In genomic region chr1:171351961-171352360, GRCh38 we compare ENCODE assay signal across 15 cellular contexts. TPM values are rescaled to one million over a fixed set of nuclear protein-coding genes. Genes with fewer than 3 reads are reported as not detected.
DNase-seq lines count a peak whose midpoint lies in the region; ATAC-seq, FAIRE-seq and TF ChIP-seq lines count a peak whose summit lies in the region.
"Had no signal": no experiment of that assay in that cellular context is flagged by ENCODE, and none has a peak within 500 bp of the region (broad histone marks: within the 10 kb centered on the region; RNA-seq: fewer than 3 reads in every experiment).

No MANE protein-coding gene starts in this region.

- H3K79me2 ChIP-seq in HepG2 (ENCODE audit: insufficient read depth, low read length) (no peaks in the 10 kb centered on the region), smooth muscle cell (ENCODE audit: low read depth) (no peaks in the 10 kb centered on the region), GM23248 (ENCODE audit: insufficient read depth) (no peaks in the 10 kb centered on the region)

- no peaks in the 10 kb centered on the region for H3K27me3 ChIP-seq in Caco-2 (replicated peaks; ENCODE audit: control insufficient read depth, insufficient read depth, low read length)
- H3K27me3 ChIP-seq in HepG2 (ENCODE audit: control insufficient read depth in 1 of 2, insufficient read depth in 2 of 2, low read length in 2 of 2): no peaks in the 10 kb centered on the region
- no peaks in the 10 kb centered on the region for H3K27me3 ChIP-seq in smooth muscle cell (ENCODE audit: low read depth)
- H3K27me3 ChIP-seq in GM23248 (replicated peaks; ENCODE audit: insufficient read depth): no peaks in the 10 kb centered on the region
- H3K27me3 ChIP-seq: BE2C had no signal

- H3K36me3 ChIP-seq in Caco-2 (ENCODE audit: control insufficient read depth, insufficient read depth, low read length) (no peaks in the 10 kb centered on the region), HepG2 (replicated peaks in 1 of 2; ENCODE audit: control insufficient read depth in 1 of 2, insufficient read depth in 2 of 2, low read length in 2 of 2) (no peaks in the 10 kb centered on the region), smooth muscle cell (ENCODE audit: low read depth) (no peaks in the 10 kb centered on the region), GM23248 (ENCODE audit: low read depth) (no peaks in the 10 kb centered on the region)
- H3K36me3 ChIP-seq: BE2C had no signal

- H3K9ac ChIP-seq in HepG2 (ENCODE audit: insufficient read depth, low read depth, low read length) (no peak overlapping the region), smooth muscle cell (ENCODE audit: low read depth) (no peak overlapping the region), GM23248 (no peak overlapping the region)
- H3K9ac ChIP-seq: KMS-11 had no signal

- WGBS in A549 (ENCODE audit: missing lambda C conversion rate): 87% methylated on average over 3 of the region's 3 CpGs
- WGBS in HepG2 (ENCODE audit: low lambda C conversion rate): 40% methylated on average over 3 of the region's 3 CpGs
- WGBS in smooth muscle cell (ENCODE audit: low lambda C conversion rate): 75% methylated on average over 3 of the region's 3 CpGs
- 63 to 68% methylated on average over 3 of the region's 3 CpGs for WGBS in GM23248 (ENCODE audit: low coverage in 1 of 2, low lambda C conversion rate in 2 of 2, missing lambda C conversion rate in 2 of 2), 2 experiments

- no peaks in the 10 kb centered on the region for H3K36me3 Mint-ChIP-seq in Caco-2 (ENCODE audit: insufficient read depth, unreplicated experiment)

- no peak for FAIRE-seq in A549 (lab: Jason Lieb, UNC)
- FAIRE-seq in HepG2 (lab: Jason Lieb, UNC): no peak
- FAIRE-seq: G401.6, GM12891 had no signal

- no peaks in the 10 kb centered on the region for H3K27me3 Mint-ChIP-seq in Caco-2 (ENCODE audit: insufficient read depth, unreplicated experiment)

- H3K4me1 ChIP-seq in A549: no peaks in the 10 kb centered on the region
- H3K4me1 ChIP-seq in Caco-2: no peaks in the 10 kb centered on the region
- H3K4me1 ChIP-seq in HepG2 (ENCODE audit: insufficient read depth, low read length): no peaks in the 10 kb centered on the region
- peaks cover 11% of the 10 kb centered on the region for H3K4me1 ChIP-seq in smooth muscle cell (ENCODE audit: low read depth)
- H3K4me1 ChIP-seq in GM23248 (ENCODE audit: insufficient read depth): no peaks in the 10 kb centered on the region
- H3K4me1 ChIP-seq: BE2C had no signal

- H3F3A ChIP-seq in smooth muscle cell (ENCODE audit: low read depth) (peaks cover 16% of the 10 kb centered on the region), GM23248 (ENCODE audit: insufficient read depth) (no peaks in the 10 kb centered on the region)

- H3K4me1 Mint-ChIP-seq in Caco-2 (ENCODE audit: low read depth, unreplicated experiment): peaks cover 19% of the 10 kb centered on the region

- no peaks in the 10 kb centered on the region for H4K20me1 ChIP-seq in HepG2 (ENCODE audit: insufficient read depth, low read length)
- H4K20me1 ChIP-seq in smooth muscle cell (ENCODE audit: low read depth): no peaks in the 10 kb centered on the region
- H4K20me1 ChIP-seq in GM23248 (ENCODE audit: insufficient read depth): no peaks in the 10 kb centered on the region

- TF ChIP-seq POLR2A in A549 (IDR thresholded peaks at IDR 0.05; ENCODE audit: low read length): no peak
- TF ChIP-seq POLR2A in HepG2 (IDR thresholded peaks at IDR 0.05; ENCODE audit: insufficient read depth in 1 of 2, low read depth in 2 of 2, low read length in 2 of 2): no peak

- H3K4me2 ChIP-seq in A549 (no peak overlapping the region), HepG2 (ENCODE audit: low read depth, low read length) (no peak overlapping the region), smooth muscle cell (peak overlapping the region; percentile 3), GM23248 (ENCODE audit: unreplicated experiment) (no peak overlapping the region)
- H3K4me2 ChIP-seq: KMS-11 had no signal

- TF ChIP-seq EP300 in A549 (IDR thresholded peaks at IDR 0.05) (no peak), HepG2 (IDR thresholded peaks at IDR 0.05; ENCODE audit: low read depth in 2 of 2, low read length in 2 of 2) (no peak), HepG2 (CRISPR knock-in tag; IDR thresholded peaks at IDR 0.05; ENCODE audit: borderline replicate concordance) (no peak)

- no peaks in the 10 kb centered on the region for H3K9me2 ChIP-seq in GM23248 (ENCODE audit: insufficient read depth)

- CTCF ChIA-PET in A549 (lab: Yijun Ruan, JAX) (no interaction called here), Caco-2 (lab: Charles Lee) (no interaction called here), HepG2 (lab: Yijun Ruan, JAX; ENCODE audit: low intra/inter-chr PET ratio, low total read pairs) (no interaction called here)

- H3K9me3 Mint-ChIP-seq in Caco-2 (ENCODE audit: unreplicated experiment): peaks cover 31% of the 10 kb centered on the region

- intact Hi-C loops in Caco-2 (cut with micrococcal nuclease; ENCODE audit: unreplicated experiment): no loop called here
- intact Hi-C loops in HepG2 (cut with micrococcal nuclease; ENCODE audit: unreplicated experiment): no loop called here

- TF ChIP-seq CTCF in A549 (IDR thresholded peaks at IDR 0.05): no peak
- TF ChIP-seq CTCF in Caco-2 (IDR thresholded peaks at IDR 0.05; ENCODE audit: insufficient read depth in 1 of 2, low read depth in 1 of 2, low read length in 1 of 2, severe bottlenecking in 1 of 2, unreplicated experiment in 1 of 2): no peak
- no peak for TF ChIP-seq CTCF in HepG2 (CRISPR knock-in tag; IDR thresholded peaks at IDR 0.05)
- no peak for TF ChIP-seq CTCF in smooth muscle cell (IDR thresholded peaks at IDR 0.05; ENCODE audit: borderline replicate concordance, insufficient read depth, poor library complexity, severe bottlenecking)

- H3K4me3 ChIP-seq in A549 (no peak overlapping the region), Caco-2 (ENCODE audit: low read depth, low read length) (no peak overlapping the region), HepG2 (replicated peaks in 1 of 3; ENCODE audit: insufficient read depth in 1 of 3, low read depth in 2 of 3, low read length in 3 of 3) (no peak overlapping the region), smooth muscle cell (no peak overlapping the region), GM23248 (no peak overlapping the region)

- POLR2A ChIA-PET in A549 (lab: Yijun Ruan, JAX): no interaction called here
- POLR2A ChIA-PET in Caco-2 (lab: Charles Lee): no interaction called here
- POLR2A ChIA-PET in HepG2 (lab: Yijun Ruan, JAX): no interaction called here

- H2AFZ ChIP-seq in HepG2 (ENCODE audit: low read length) (no peak overlapping the region), smooth muscle cell (ENCODE audit: low read depth) (no peak overlapping the region), GM23248 (no peak overlapping the region)

- in situ Hi-C loops in HepG2 (cut with HindIII; ENCODE audit: extremely low pct_ligation_motif_present, low pct_unique_long_range_greater_than_20kb) (no loop called here), GM23248 (cut with MboI) (no loop called here)

- ATAC-seq in A549: no peak
- no peak for ATAC-seq in HepG2

- H3K27ac Mint-ChIP-seq in Caco-2 (ENCODE audit: unreplicated experiment): peak overlapping the region; percentile 1
- H3K27ac Mint-ChIP-seq: CD4-positive, alpha-beta T cell had no signal

- no peak for TF ChIP-seq RAD21 in A549 (conservative IDR thresholded peaks at IDR 0.05 in 1 of 2, IDR thresholded peaks at IDR 0.05 in 1 of 2)
- TF ChIP-seq RAD21 in HepG2 (CRISPR knock-in tag; IDR thresholded peaks at IDR 0.05): no peak

- H3K27ac ChIP-seq in A549 (no peak overlapping the region), HepG2 (ENCODE audit: extremely low read length, insufficient read depth, low read length) (no peak overlapping the region), smooth muscle cell (ENCODE audit: low read depth) (no peak overlapping the region), GM23248 (no peak overlapping the region)
- H3K27ac ChIP-seq: KMS-11 had no signal

- H3K9me3 ChIP-seq in A549: no peaks in the 10 kb centered on the region
- H3K9me3 ChIP-seq in Caco-2: peaks cover 5% of the 10 kb centered on the region; the same call in 1 of the 2 replicates
- H3K9me3 ChIP-seq in HepG2 (ENCODE audit: low read length): peaks cover 2% of the 10 kb centered on the region; the same call in 1 of the 2 replicates
- no peaks in the 10 kb centered on the region for H3K9me3 ChIP-seq in smooth muscle cell (replicated peaks; ENCODE audit: low read depth)
- H3K9me3 ChIP-seq in GM23248 (ENCODE audit: low read depth): no peaks in the 10 kb centered on the region
- H3K9me3 ChIP-seq: BE2C had no signal

- DNase-seq in A549 (ENCODE audit: low read depth in 1 of 2, low spot score in 1 of 2) (no peak), Caco-2 (no peak), HepG2 (ENCODE audit: low spot score) (no peak), smooth muscle cell (lab: John Stamatoyannopoulos, UW; ENCODE audit: unreplicated experiment) (no peak), GM23248 (no peak)
- DNase-seq in activated CD4-positive, alpha-beta T cell treated with anti-CD3 and anti-CD28 coated beads for 1 hour: no peak
- DNase-seq: ACHN; BE2C; C1 segment of cervical spinal cord; CD4-positive, alpha-beta T cell; GOT3; H9 had no signal

- no TSS peak for BruUV-seq in Caco-2 (replicated peaks; lab: Mats Ljungman, UMichigan)
- BruUV-seq in HepG2 (replicated peaks; lab: Mats Ljungman, UMichigan): no TSS peak

- no peak overlapping the region for H3K4me3 Mint-ChIP-seq in Caco-2 (ENCODE audit: unreplicated experiment)
- H3K4me3 Mint-ChIP-seq: CD4-positive, alpha-beta T cell; H9 had no signal

RNA-seq across cellular contexts. Expression of gene FMO4, which starts 38.0 kb away (rescaled TPM):
- polyA plus RNA-seq in A549 (2011; rRNA removed) (0.99 and 1.9 TPM in 2 replicates), A549 (2017; fragmentation: RNase III; extraction: RNeasy Plus Mini Kit Qiagen cat#74134 plus additional on column Dnase treatment) (0.32 to 0.66 TPM (median 0.43 TPM) in 3 replicates), HepG2 (2011; rRNA removed) (0.10 and 0.29 TPM in 2 replicates), smooth muscle cell (0.59 and 2.0 TPM in 2 replicates), GM23248 (2016; fragmentation: Nextera tagmentation; extraction: Ambion mirVana) (0.82 and 1.4 TPM in 2 replicates)
- 0.16 and 0.29 TPM in 2 replicates for polyA plus RNA-seq in A549 (2012; cell fraction: cytosol; rRNA removed)
- polyA plus RNA-seq in A549 (2012; cell fraction: nucleus; rRNA removed): 0.13 and 0.22 TPM in 2 replicates
- 0.33 and 1.3 TPM in 2 replicates for polyA minus RNA-seq in A549 (2011; rRNA and poly(A)+ RNA removed)
- total RNA-seq in Caco-2 (2022) (2.3 and 3.8 TPM in 2 replicates), HepG2 (2016; rRNA removed; fragmentation: Illumina TruSeq; extraction: Trizol) (0.07 and 0.36 TPM in 2 replicates), smooth muscle cell (2.0 and 3.9 TPM in 2 replicates)
- not detected in 2 replicates for total RNA-seq in HepG2 (2016; cell fraction: cytosol; rRNA removed; fragmentation: Illumina TruSeq; extraction: Trizol; ENCODE audit: low read depth)
- 0.37 and 0.56 TPM in 2 replicates for total RNA-seq in HepG2 (2016; cell fraction: insoluble cytoplasmic fraction; rRNA removed; fragmentation: Illumina TruSeq; extraction: Trizol)
- 0.06 and 0.17 TPM in 2 replicates for total RNA-seq in HepG2 (2016; cell fraction: membrane; rRNA removed; fragmentation: Illumina TruSeq; extraction: Trizol)
- total RNA-seq in HepG2 (2016; cell fraction: nucleus; rRNA removed; fragmentation: Illumina TruSeq; extraction: Trizol): 0.34 TPM in 1 of 2 replicates, not detected in the other
- polyA plus RNA-seq in HepG2 (2011; cell fraction: cytosol; rRNA removed): 0.10 and 0.11 TPM in 2 replicates
- polyA plus RNA-seq in HepG2 (2011; cell fraction: nucleus; rRNA removed): 0.05 TPM in 1 of 2 replicates, not detected in the other
- 0.17 and 0.34 TPM in 2 replicates for polyA plus RNA-seq in HepG2 (2012)
- not detected in 2 replicates for polyA plus RNA-seq in HepG2 (2016; cell fraction: cytosol; fragmentation: Illumina TruSeq; extraction: Trizol; ENCODE audit: low read depth)
- 0.40 and 0.42 TPM in 2 replicates for polyA plus RNA-seq in HepG2 (2016; cell fraction: insoluble cytoplasmic fraction; fragmentation: Illumina TruSeq; extraction: Trizol; ENCODE audit: low read depth)
- not detected in 2 replicates for polyA plus RNA-seq in HepG2 (2016; cell fraction: membrane; fragmentation: Illumina TruSeq; extraction: Trizol; ENCODE audit: low read depth)
- not detected in 2 replicates for polyA plus RNA-seq in HepG2 (2016; cell fraction: nucleus; fragmentation: Illumina TruSeq; extraction: Trizol; ENCODE audit: insufficient read depth, low read depth)
- 0.07 TPM in 1 of 2 replicates, not detected in the other for polyA minus RNA-seq in HepG2 (2011; rRNA and poly(A)+ RNA removed; ENCODE audit: low replicate concordance)
- not detected in 2 replicates for polyA minus RNA-seq in HepG2 (2011; cell fraction: cytosol; rRNA and poly(A)+ RNA removed)
- polyA minus RNA-seq in HepG2 (2011; cell fraction: nucleus; rRNA and poly(A)+ RNA removed): 0.52 TPM in 1 of 2 replicates, not detected in the other
- 1.6 and 1.7 TPM in 2 replicates for total RNA-seq in GM23248 (2014; rRNA removed; shearing (Covaris generic))
